20 cellular contexts compared by ENCODE assay signal in genomic region chr16:31402687-31403086, GRCh38. TPM values are rescaled to one million over a fixed set of nuclear protein-coding genes. Genes with fewer than 3 reads are reported as not detected.
A peak's percentile ranks its signal among the peaks of the same experiment; 100 is the strongest.
DNase-seq lines count a peak whose midpoint lies in the region; ATAC-seq lines count a peak whose summit lies in the region.
"Had no signal": no experiment of that assay in that cellular context is flagged by ENCODE, and none has a peak within 500 bp of the region (broad histone marks: within the 10 kb centered on the region; RNA-seq: fewer than 3 reads in every experiment).

No MANE protein-coding gene starts in this region.

- H3K27ac ChIP-seq in SJSA1, result peak overlapping the region; percentile 31
- H3K27ac ChIP-seq: HL-60, left lung, parathyroid adenoma, skin epidermis, upper lobe of right lung had no signal

- peaks cover 46% of the 10 kb centered on the region for H3K4me1 Mint-ChIP-seq in stimulated activated effector memory CD8-positive, alpha-beta T cell treated with anti-CD3 and anti-CD28 coated beads, Interleukin-12 subunit alpha, Interleukin-12 subunit beta, amount 100 ng/mL, for 72 hours
- H3K4me1 Mint-ChIP-seq: brain had no signal

- DNase-seq in stimulated activated CD4-positive, alpha-beta T cell treated with anti-CD3 and anti-CD28 coated beads, Interleukin-15, amount 100 ng/mL, for 24 hours, result peak; percentile 10
- no peak for DNase-seq in stimulated activated CD4-positive, alpha-beta T cell treated with anti-CD3 and anti-CD28 coated beads, Interleukin-1b, Interleukin-23, amount 100 ng/mL, for 48 hours
- DNase-seq in SJSA1 (ENCODE audit: low read depth in 1 of 2, low spot score in 2 of 2), result no peak
- no peak for DNase-seq in stimulated activated effector memory CD8-positive, alpha-beta T cell treated with anti-CD3 and anti-CD28 coated beads, Interleukin-12 subunit alpha, Interleukin-12 subunit beta, amount 100 ng/mL, for 72 hours (ENCODE audit: low spot score in 2 of 2)
- no peak for DNase-seq in stimulated activated naive CD8-positive, alpha-beta T cell treated with anti-CD3 and anti-CD28 coated beads, Interleukin-15, Interleukin-2, amounts not matched to agents 100 U/mL and 50 U/mL, for 24 hours
- DNase-seq: activated CD4-positive, CD25-positive, alpha-beta regulatory T cell; activated CD8-positive, alpha-beta memory T cell treated with anti-CD3 and anti-CD28 coated beads, Interleukin-2, amount 50 U/mL, for 4 hours; activated naive CD4-positive, alpha-beta T cell treated with anti-CD3 and anti-CD28 coated beads for 36 hours; effector CD4-positive, alpha-beta T cell; left lung; NCI-H187 treated with DMSO at 0.1 percent for 48 hours; NCI-H524 treated with DMSO at 0.1 percent for 48 hours; stimulated activated naive CD4-positive, alpha-beta T cell; T-cell; upper lobe of right lung had no signal

- no peaks in the 10 kb centered on the region for H3K36me3 ChIP-seq in SJSA1
- H3K36me3 ChIP-seq: left lung, upper lobe of right lung had no signal

- peak overlapping the region; percentile 29 for H3K27ac Mint-ChIP-seq in stimulated activated effector memory CD8-positive, alpha-beta T cell treated with anti-CD3 and anti-CD28 coated beads, Interleukin-12 subunit alpha, Interleukin-12 subunit beta, amount 100 ng/mL, for 72 hours
- H3K27ac Mint-ChIP-seq: activated naive CD4-positive, alpha-beta T cell treated with anti-CD3 and anti-CD28 coated beads for 36 hours; brain; T-cell had no signal

- peaks cover 8% of the 10 kb centered on the region for H3K9me3 Mint-ChIP-seq in stimulated activated effector memory CD8-positive, alpha-beta T cell treated with anti-CD3 and anti-CD28 coated beads, Interleukin-12 subunit alpha, Interleukin-12 subunit beta, amount 100 ng/mL, for 72 hours

- no peaks in the 10 kb centered on the region for H3K36me3 Mint-ChIP-seq in stimulated activated effector memory CD8-positive, alpha-beta T cell treated with anti-CD3 and anti-CD28 coated beads, Interleukin-12 subunit alpha, Interleukin-12 subunit beta, amount 100 ng/mL, for 72 hours
- H3K36me3 Mint-ChIP-seq: brain had no signal

- ATAC-seq in stimulated activated effector memory CD8-positive, alpha-beta T cell treated with anti-CD3 and anti-CD28 coated beads, Interleukin-12 subunit alpha, Interleukin-12 subunit beta, amount 100 ng/mL, for 72 hours, result no peak
- no peak for ATAC-seq in stimulated activated naive CD8-positive, alpha-beta T cell treated with anti-CD3 and anti-CD28 coated beads, Interleukin-15, Interleukin-2, amounts not matched to agents 100 U/mL and 50 U/mL, for 24 hours
- ATAC-seq in GM18870 (IDR thresholded peaks at IDR 0.05; ENCODE audit: unreplicated experiment), result no peak
- ATAC-seq: left lung, T-cell, upper lobe of right lung had no signal

- no peaks in the 10 kb centered on the region for H3K27me3 ChIP-seq in SJSA1 (replicated peaks)
- H3K27me3 ChIP-seq: left lung, upper lobe of right lung had no signal

- H3K4me1 ChIP-seq in SJSA1 (replicated peaks), result peaks cover 25% of the 10 kb centered on the region
- H3K4me1 ChIP-seq: parathyroid adenoma, upper lobe of right lung had no signal

- no peak overlapping the region for H3K4me3 Mint-ChIP-seq in stimulated activated effector memory CD8-positive, alpha-beta T cell treated with anti-CD3 and anti-CD28 coated beads, Interleukin-12 subunit alpha, Interleukin-12 subunit beta, amount 100 ng/mL, for 72 hours
- H3K4me3 Mint-ChIP-seq: activated naive CD4-positive, alpha-beta T cell treated with anti-CD3 and anti-CD28 coated beads for 36 hours; brain; T-cell had no signal

- no peaks in the 10 kb centered on the region for H3K9me3 ChIP-seq in SJSA1 (replicated peaks)
- H3K9me3 ChIP-seq: upper lobe of right lung had no signal

- H3K4me3 ChIP-seq in SJSA1, result no peak overlapping the region
- H3K4me3 ChIP-seq: left lung, skin epidermis, upper lobe of right lung had no signal

RNA-seq across cellular contexts. Expression of gene ITGAD, which starts 9.6 kb away (rescaled TPM):
- not detected in 2 replicates for total RNA-seq in SJSA1 (2014; rRNA removed; shearing (Covaris generic))
- total RNA-seq: activated naive CD4-positive, alpha-beta T cell treated with anti-CD3 and anti-CD28 coated beads for 36 hours had no signal

RNA-seq across cellular contexts. Expression of gene COX6A2, which starts 25.5 kb away (rescaled TPM):
- not detected in 2 replicates for total RNA-seq in SJSA1 (2014; rRNA removed; shearing (Covaris generic))
- total RNA-seq: activated naive CD4-positive, alpha-beta T cell treated with anti-CD3 and anti-CD28 coated beads for 36 hours; T-cell; upper lobe of right lung had no signal

RNA-seq across cellular contexts. Expression of gene ZNF843, which starts 39.9 kb away (rescaled TPM):
- 0.32 TPM in 1 of 2 replicates, not detected in the other for total RNA-seq in SJSA1 (2014; rRNA removed; shearing (Covaris generic))

RNA-seq across cellular contexts. Expression of gene ITGAX, which starts 47.7 kb away (rescaled TPM):
- 0.09 TPM in 1 of 2 replicates, not detected in the other for total RNA-seq in SJSA1 (2014; rRNA removed; shearing (Covaris generic))

RNA-seq across cellular contexts. Expression of gene ARMC5, which starts 56.6 kb away (rescaled TPM):
- 9.8 and 11.6 TPM in 2 replicates for total RNA-seq in SJSA1 (2014; rRNA removed; shearing (Covaris generic))
